16 cellular contexts compared by ENCODE assay signal in genomic region chr14:93024493-93024892, GRCh38.
"Had no signal": no experiment of that assay in that cellular context is flagged by ENCODE, and none has a peak within 500 bp of the region (broad histone marks: within the 10 kb centered on the region; RNA-seq: fewer than 3 reads in every experiment).

No MANE protein-coding gene starts in this region.

- H3K27ac Mint-ChIP-seq: activated CD4-positive, alpha-beta T cell treated with anti-CD3 and anti-CD28 coated beads, Interleukin-2, amount 10 ng/mL, durations not matched to agents 24 days and 14 days; nephron had no signal

- ATAC-seq: body of pancreas had no signal

- H3K9me3 Mint-ChIP-seq: activated naive CD4-positive, alpha-beta T cell treated with anti-CD3 and anti-CD28 coated beads, Interleukin-2, amount 10 ng/mL, durations not matched to agents 7 days and 5 days; central memory CD8-positive, alpha-beta T cell; nephron had no signal

- H3K4me1 ChIP-seq: suprapubic skin, upper lobe of left lung had no signal

- H3K4me3 ChIP-seq: body of pancreas, coronary artery, sigmoid colon, suprapubic skin, upper lobe of left lung had no signal

- H3K27ac ChIP-seq: body of pancreas, coronary artery, sigmoid colon, suprapubic skin, upper lobe of left lung had no signal

- H3K9me3 ChIP-seq: body of pancreas, sigmoid colon, suprapubic skin, upper lobe of left lung had no signal

- DNase-seq: activated CD4-positive, alpha-beta T cell treated with anti-CD3 and anti-CD28 coated beads, Interleukin-2, amount 10 ng/mL, durations not matched to agents 24 days and 14 days; activated CD4-positive, CD25-positive, alpha-beta regulatory T cell; activated CD8-positive, alpha-beta memory T cell treated with anti-CD3 and anti-CD28 coated beads for 24 hours; activated naive CD4-positive, alpha-beta T cell treated with anti-CD3 and anti-CD28 coated beads, Interleukin-2, amount 10 ng/mL, durations not matched to agents 7 days and 5 days; amniotic stem cell; body of pancreas; foreskin fibroblast; mesendoderm; sigmoid colon; stimulated activated CD4-positive, alpha-beta T cell treated with anti-CD3 and anti-CD28 coated beads, Interleukin-1b, Interleukin-23, amount 100 ng/mL, for 48 hours; T-helper 2 cell; upper lobe of left lung had no signal

- H3K4me3 Mint-ChIP-seq: activated CD4-positive, alpha-beta T cell treated with anti-CD3 and anti-CD28 coated beads, Interleukin-2, amount 10 ng/mL, durations not matched to agents 24 days and 14 days; activated naive CD4-positive, alpha-beta T cell treated with anti-CD3 and anti-CD28 coated beads, Interleukin-2, amount 10 ng/mL, durations not matched to agents 7 days and 5 days; central memory CD8-positive, alpha-beta T cell; nephron had no signal

- H3K27me3 ChIP-seq: body of pancreas, sigmoid colon, suprapubic skin, upper lobe of left lung had no signal

- H3K27me3 Mint-ChIP-seq: activated CD4-positive, alpha-beta T cell treated with anti-CD3 and anti-CD28 coated beads, Interleukin-2, amount 10 ng/mL, durations not matched to agents 24 days and 14 days; activated naive CD4-positive, alpha-beta T cell treated with anti-CD3 and anti-CD28 coated beads, Interleukin-2, amount 10 ng/mL, durations not matched to agents 7 days and 5 days; central memory CD8-positive, alpha-beta T cell had no signal

- H3K36me3 ChIP-seq: sigmoid colon, suprapubic skin, upper lobe of left lung had no signal
